In genomic region chr7:141074162-141074989, GRCh38 we compare ENCODE assay signal across 8 cellular contexts. TPM values are rescaled to one million over a fixed set of nuclear protein-coding genes. Genes with fewer than 3 reads are reported as not detected.
DNase-seq lines count a peak whose midpoint lies in the region; ATAC-seq lines count a peak whose summit lies in the region.

No MANE protein-coding gene starts in this region.

- DNase-seq in NCI-H2227 (lab: John Stamatoyannopoulos, UW; ENCODE audit: unreplicated experiment) (peak; percentile 63), NCI-H2227 treated with DMSO at 0.1 percent for 48 hours (lab: John Stamatoyannopoulos, UW) (no peak), NCI-H1930 (lab: John Stamatoyannopoulos, UW) (peak; percentile 39 to 52), anterior cingulate cortex (lab: John Stamatoyannopoulos, UW) (peak in 35 of 58 donors; percentile 3 to 59 (median 23)), iPS-NIHi7 (ENCODE audit: extremely low spot score) (peak; percentile 31), H4 (ENCODE audit: low spot score) (no peak)

- peak overlapping the region; percentile 9 to 46 (median 28) for H3K4me3 ChIP-seq in skin epidermis

- ATAC-seq in GM18858 (IDR thresholded peaks at IDR 0.05; ENCODE audit: unreplicated experiment) = no peak

- no peak overlapping the region for H3K27ac ChIP-seq in skin epidermis

RNA-seq across cellular contexts. Expression of gene TMEM178B, which starts 0.5 kb away (rescaled TPM):
- total RNA-seq in H4 (2014; rRNA removed; shearing (Covaris generic)) = 0.04 TPM in 2 replicates

RNA-seq across cellular contexts. Expression of gene MRPS33, which starts 59.6 kb away (rescaled TPM):
- 71.2 and 91.2 TPM in 2 replicates for total RNA-seq in H4 (2014; rRNA removed; shearing (Covaris generic))

Comparison
In these comparisons a context has a peak if more than half of its experiments do, and no peak if none do; other contexts are left out.
1. DNase-seq: peak in NCI-H2227 (single experiment), NCI-H1930 (2 of 2), anterior cingulate cortex (35 of 58) and iPS-NIHi7 (single experiment); none in NCI-H2227 treated with DMSO at 0.1 percent for 48 hours (single experiment) and H4 (single experiment).